Comparison of ENCODE assay signal across 1 cellular context in genomic region chr15:84653910-84654688, GRCh38.
TF ChIP-seq lines count a peak whose summit lies in the region.

Gene WDR73, minus strand, starts transcription at chr15:84654283. Its CDS starts 9 bp downstream, at chr15:84654274.

TF ChIP-seq in HepG2, 621 proteins besides CTCF, POLR2A, EP300 and RAD21 (continued from another document and continues in another):
- no peak for TF ChIP-seq ZNF589 (CRISPR knock-in tag; conservative IDR thresholded peaks at IDR 0.05)
- TF ChIP-seq SMAD9 (CRISPR knock-in tag; IDR thresholded peaks at IDR 0.05) = peak; percentile 64; the same call in 1 of the 2 replicates
- no peak for TF ChIP-seq NR2F1 (CRISPR knock-in tag; IDR thresholded peaks at IDR 0.05)
- peak; percentile 85; the same call in 1 of the 2 replicates for TF ChIP-seq ZFP91 (CRISPR knock-in tag; IDR thresholded peaks at IDR 0.05; ENCODE audit: borderline replicate concordance)
- TF ChIP-seq STAT6 (CRISPR knock-in tag; IDR thresholded peaks at IDR 0.05; ENCODE audit: borderline replicate concordance) = no peak
- 0 out of 2 replicates have a peak, but pooled peaks have one; percentile 77 for TF ChIP-seq CREBL2 (CRISPR knock-in tag; IDR thresholded peaks at IDR 0.05; ENCODE audit: borderline replicate concordance)
- peak; percentile 78; the same call in 1 of the 2 replicates for TF ChIP-seq IKZF5 (CRISPR knock-in tag; IDR thresholded peaks at IDR 0.05)
- peak; percentile 79 for TF ChIP-seq NR0B2 (CRISPR knock-in tag; IDR thresholded peaks at IDR 0.05)
- TF ChIP-seq ZSCAN30 (CRISPR knock-in tag; IDR thresholded peaks at IDR 0.05) = no peak
- TF ChIP-seq ZZZ3 (CRISPR knock-in tag; IDR thresholded peaks at IDR 0.05; ENCODE audit: borderline replicate concordance) = no peak; the same call in 1 of the 2 replicates
- TF ChIP-seq ZNF747 (CRISPR knock-in tag; IDR thresholded peaks at IDR 0.05; ENCODE audit: borderline replicate concordance) = no peak
- no peak for TF ChIP-seq PLSCR1 (CRISPR knock-in tag; IDR thresholded peaks at IDR 0.05; ENCODE audit: borderline replicate concordance)
- no peak for TF ChIP-seq IRF9 (CRISPR knock-in tag; IDR thresholded peaks at IDR 0.05; ENCODE audit: borderline replicate concordance)
- TF ChIP-seq TCF7L2 (IDR thresholded peaks at IDR 0.05; ENCODE audit: low read depth, low read length) = no peak
- TF ChIP-seq ZSCAN12 (CRISPR knock-in tag; IDR thresholded peaks at IDR 0.05) = no peak
- no peak for TF ChIP-seq MAZ (IDR thresholded peaks at IDR 0.05; ENCODE audit: borderline replicate concordance, low read depth, low read length)
- TF ChIP-seq MAZ (CRISPR knock-in tag; IDR thresholded peaks at IDR 0.05; ENCODE audit: low read depth) = no peak; the same call in 1 of the 2 replicates
- TF ChIP-seq TOE1 (CRISPR knock-in tag; IDR thresholded peaks at IDR 0.05) = no peak
- no peak for TF ChIP-seq CEBPZ (IDR thresholded peaks at IDR 0.05; ENCODE audit: low read length)
- peak; percentile 94 for TF ChIP-seq RFX3 (CRISPR knock-in tag; IDR thresholded peaks at IDR 0.05)
- no peak for TF ChIP-seq TEF (CRISPR knock-in tag; IDR thresholded peaks at IDR 0.05)
- TF ChIP-seq PBX2 (CRISPR knock-in tag; IDR thresholded peaks at IDR 0.05) = no peak
- no peak for TF ChIP-seq ZFYVE20 (CRISPR knock-in tag; IDR thresholded peaks at IDR 0.05; ENCODE audit: borderline replicate concordance, low read depth)
- TF ChIP-seq HOXA5 (CRISPR knock-in tag; IDR thresholded peaks at IDR 0.05) = peak; percentile 62; the same call in 1 of the 2 replicates
- peak; percentile 68; the same call in 1 of the 2 replicates for TF ChIP-seq ZSCAN9 (CRISPR knock-in tag; IDR thresholded peaks at IDR 0.05; ENCODE audit: borderline replicate concordance)
- TF ChIP-seq ZNF841 (CRISPR knock-in tag; IDR thresholded peaks at IDR 0.05; ENCODE audit: borderline replicate concordance) = no peak
- TF ChIP-seq ZNF33A (CRISPR knock-in tag; IDR thresholded peaks at IDR 0.05; ENCODE audit: borderline replicate concordance) = no peak
- TF ChIP-seq MAF1 (CRISPR knock-in tag; IDR thresholded peaks at IDR 0.05; ENCODE audit: borderline replicate concordance) = peak; percentile 88; the same call in 1 of the 2 replicates
- TF ChIP-seq ZBTB38 (CRISPR knock-in tag; IDR thresholded peaks at IDR 0.05) = peak; percentile 59; the same call in 1 of the 2 replicates
- 0 out of 2 replicates have a peak, but pooled peaks have one; percentile 58 for TF ChIP-seq BRD4 (CRISPR knock-in tag; IDR thresholded peaks at IDR 0.05)
- TF ChIP-seq FOXC1 (CRISPR knock-in tag; IDR thresholded peaks at IDR 0.05; ENCODE audit: borderline replicate concordance) = no peak; the same call in 1 of the 2 replicates
- TF ChIP-seq DNMT3B (CRISPR knock-in tag; conservative IDR thresholded peaks at IDR 0.05) = no peak
- TF ChIP-seq RCOR2 (CRISPR knock-in tag; IDR thresholded peaks at IDR 0.05) = no peak
- no peak for TF ChIP-seq NBN (conservative IDR thresholded peaks at IDR 0.05)
- no peak for TF ChIP-seq SKI (IDR thresholded peaks at IDR 0.05; ENCODE audit: partially characterized antibody)
- TF ChIP-seq NR3C1 (CRISPR knock-in tag; IDR thresholded peaks at IDR 0.05) = no peak
- TF ChIP-seq ZNF407 (CRISPR knock-in tag; IDR thresholded peaks at IDR 0.05; ENCODE audit: not compliant biosample characterization) = peak; percentile 23
